In the genomic region with DNA sequence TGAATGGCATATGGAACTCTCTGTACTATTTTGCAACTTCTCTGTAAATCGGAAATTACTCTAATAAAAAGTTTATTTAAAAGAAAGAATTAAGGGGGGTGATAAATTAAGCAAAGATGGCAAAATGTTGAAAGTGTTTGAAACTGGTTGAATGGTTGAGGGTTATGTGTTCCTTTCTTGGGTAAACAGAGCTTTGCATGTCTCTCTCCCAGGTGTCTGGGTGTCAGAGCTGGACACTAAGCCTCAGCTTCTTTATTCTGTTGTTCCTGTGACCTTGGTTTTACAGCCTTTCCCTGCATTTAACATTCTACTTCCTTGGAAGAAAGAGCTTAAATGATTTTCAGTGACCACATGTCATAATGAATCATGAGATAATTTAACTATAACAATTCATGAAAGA, we compare ENCODE assay signal across 21 cellular contexts. TPM values are rescaled to one million over a fixed set of nuclear protein-coding genes. Genes with fewer than 3 reads are reported as not detected.
DNase-seq lines count a peak whose midpoint lies in the region; ATAC-seq, FAIRE-seq and TF ChIP-seq lines count a peak whose summit lies in the region.
"Had no signal": no experiment of that assay in that cellular context is flagged by ENCODE, and none has a peak within 500 bp of the region (broad histone marks: within the 10 kb centered on the region; RNA-seq: fewer than 3 reads in every experiment).

No MANE protein-coding gene starts in this region.

- H3K9me3 ChIP-seq in Caco-2: no peaks in the 10 kb centered on the region
- H3K9me3 ChIP-seq in astrocyte (ENCODE audit: insufficient read depth, low read depth, low read length): no peaks in the 10 kb centered on the region
- H3K9me3 ChIP-seq: BLaER1 treated with 17β-estradiol and CSF1 and Interleukin-3, amounts not matched to agents 10 nM and 100 nM had no signal

- no peaks in the 10 kb centered on the region for H3K27me3 Mint-ChIP-seq in activated T-cell treated with anti-CD3 and anti-CD28 coated beads, Interleukin-2, amount 50 U/mL, for 24 hours
- no peaks in the 10 kb centered on the region for H3K27me3 Mint-ChIP-seq in Caco-2 (ENCODE audit: insufficient read depth, unreplicated experiment)
- no peaks in the 10 kb centered on the region for H3K27me3 Mint-ChIP-seq in activated CD8-positive, alpha-beta T cell treated with anti-CD3 and anti-CD28 coated beads for 36 hours
- H3K27me3 Mint-ChIP-seq in astrocyte (ENCODE audit: low read depth, unreplicated experiment): no peaks in the 10 kb centered on the region

- H3K4me1 Mint-ChIP-seq in activated T-cell treated with anti-CD3 and anti-CD28 coated beads, Interleukin-2, amount 50 U/mL, for 24 hours (ENCODE audit: low read depth): peaks cover 66% of the 10 kb centered on the region
- H3K4me1 Mint-ChIP-seq in Caco-2 (ENCODE audit: low read depth, unreplicated experiment) (peaks cover 22% of the 10 kb centered on the region), astrocyte (ENCODE audit: low read depth, unreplicated experiment) (peaks cover 20% of the 10 kb centered on the region)
- peaks cover 58% of the 10 kb centered on the region for H3K4me1 Mint-ChIP-seq in activated CD8-positive, alpha-beta T cell treated with anti-CD3 and anti-CD28 coated beads for 36 hours (ENCODE audit: low read depth)

- H3K4me3 Mint-ChIP-seq in activated T-cell treated with anti-CD3 and anti-CD28 coated beads, Interleukin-2, amount 50 U/mL, for 24 hours: no peak overlapping the region
- H3K4me3 Mint-ChIP-seq in Caco-2 (ENCODE audit: unreplicated experiment) (no peak overlapping the region), astrocyte (ENCODE audit: unreplicated experiment) (no peak overlapping the region)
- H3K4me3 Mint-ChIP-seq in activated CD8-positive, alpha-beta T cell treated with anti-CD3 and anti-CD28 coated beads for 36 hours: no peak overlapping the region

- CTCF ChIA-PET in Caco-2 (lab: Charles Lee): interaction anchor here (1.3 kb wide), 1 partner anchor 28 kb away, joined by 4 read pairs; no protein-coding TSS in a partner anchor
- CTCF ChIA-PET in activated CD8-positive, alpha-beta T cell treated with anti-CD3 and anti-CD28 coated beads for 36 hours (lab: Charles Lee): interaction anchor here (0.7 to 1.6 kb wide), 4 partner anchors 11 to 33 kb away, joined by 3 to 8 read pairs (median 4); no protein-coding TSS in a partner anchor

- no peaks in the 10 kb centered on the region for H4K20me1 ChIP-seq in astrocyte (ENCODE audit: insufficient read depth, low read length)
- H4K20me1 ChIP-seq: BLaER1 treated with 17β-estradiol and CSF1 and Interleukin-3, amounts not matched to agents 10 nM and 100 nM had no signal

- peak overlapping the region; percentile 81 for H3K27ac Mint-ChIP-seq in activated T-cell treated with anti-CD3 and anti-CD28 coated beads, Interleukin-2, amount 50 U/mL, for 24 hours
- H3K27ac Mint-ChIP-seq in Caco-2 (ENCODE audit: unreplicated experiment) (peak overlapping the region; percentile 59), astrocyte (ENCODE audit: unreplicated experiment) (peak overlapping the region; percentile 56)
- H3K27ac Mint-ChIP-seq in activated CD8-positive, alpha-beta T cell treated with anti-CD3 and anti-CD28 coated beads for 36 hours: peak overlapping the region; percentile 81

- POLR2A ChIA-PET in Caco-2 (lab: Charles Lee): interaction anchor here (0.5 kb wide), 1 partner anchor 18 kb away, joined by 5 read pairs; no protein-coding TSS in a partner anchor
- POLR2A ChIA-PET in activated CD8-positive, alpha-beta T cell treated with anti-CD3 and anti-CD28 coated beads for 36 hours (lab: Charles Lee): interaction anchor here (1.7 to 6.9 kb wide), 2 partner anchors 11 to 12 kb away, joined by 9 to 46 read pairs; no protein-coding TSS in a partner anchor

- intact Hi-C loops in Caco-2 (cut with micrococcal nuclease; ENCODE audit: unreplicated experiment): no loop called here
- intact Hi-C loops in activated CD8-positive, alpha-beta T cell treated with anti-CD3 and anti-CD28 coated beads for 36 hours (cut with micrococcal nuclease): no loop called here

- peaks cover 11% of the 10 kb centered on the region for H3K9me3 Mint-ChIP-seq in activated T-cell treated with anti-CD3 and anti-CD28 coated beads, Interleukin-2, amount 50 U/mL, for 24 hours
- H3K9me3 Mint-ChIP-seq in Caco-2 (ENCODE audit: unreplicated experiment) (peaks cover 12% of the 10 kb centered on the region), astrocyte (ENCODE audit: unreplicated experiment) (no peaks in the 10 kb centered on the region)
- peaks cover 14% of the 10 kb centered on the region for H3K9me3 Mint-ChIP-seq in activated CD8-positive, alpha-beta T cell treated with anti-CD3 and anti-CD28 coated beads for 36 hours

- H3K36me3 Mint-ChIP-seq in activated T-cell treated with anti-CD3 and anti-CD28 coated beads, Interleukin-2, amount 50 U/mL, for 24 hours (ENCODE audit: low read depth): peaks cover 77% of the 10 kb centered on the region
- peaks cover 7% of the 10 kb centered on the region for H3K36me3 Mint-ChIP-seq in Caco-2 (ENCODE audit: insufficient read depth, unreplicated experiment)
- H3K36me3 Mint-ChIP-seq in activated CD8-positive, alpha-beta T cell treated with anti-CD3 and anti-CD28 coated beads for 36 hours (ENCODE audit: low read depth): peaks cover 73% of the 10 kb centered on the region
- H3K36me3 Mint-ChIP-seq in astrocyte (ENCODE audit: low read depth, unreplicated experiment): no peaks in the 10 kb centered on the region

- no peak for ATAC-seq in activated CD8-positive, alpha-beta T cell treated with anti-CD3 and anti-CD28 coated beads for 36 hours
- ATAC-seq: PC-3 had no signal

- H3K27ac ChIP-seq in astrocyte (ENCODE audit: low read depth, low read length): no peak overlapping the region
- H3K27ac ChIP-seq: BLaER1 treated with 17β-estradiol and CSF1 and Interleukin-3, amounts not matched to agents 10 nM and 100 nM had no signal

- peaks cover 52% of the 10 kb centered on the region for H3K4me1 ChIP-seq in Caco-2
- no peaks in the 10 kb centered on the region for H3K4me1 ChIP-seq in astrocyte (ENCODE audit: insufficient read depth, low read length)

- no peak for FAIRE-seq in astrocyte (lab: Jason Lieb, UNC)
- FAIRE-seq: G401.6 had no signal

- no peaks in the 10 kb centered on the region for H3K79me2 ChIP-seq in astrocyte (ENCODE audit: insufficient read depth, low read length)

- H3K9ac ChIP-seq in astrocyte (ENCODE audit: low read length): no peak overlapping the region
- H3K9ac ChIP-seq: BLaER1 treated with 17β-estradiol and CSF1 and Interleukin-3, amounts not matched to agents 10 nM and 100 nM had no signal

- H3K36me3 ChIP-seq in Caco-2 (ENCODE audit: control insufficient read depth, insufficient read depth, low read length) (no peaks in the 10 kb centered on the region), astrocyte (ENCODE audit: insufficient read depth, low read length) (no peaks in the 10 kb centered on the region)

- no peak for DNase-seq in activated T-cell treated with anti-CD3 and anti-CD28 coated beads, Interleukin-2, amount 50 U/mL, for 24 hours
- no peak for DNase-seq in activated T-cell treated with anti-CD3 and anti-CD28 coated beads, Interleukin-2, amount 50 U/mL, for 1 hour
- DNase-seq in Caco-2 (no peak), astrocyte (ENCODE audit: low read depth) (no peak), NCI-H2171 treated with DMSO at 0.1 percent for 48 hours (lab: John Stamatoyannopoulos, UW) (no peak), epidermal melanocyte (ENCODE audit: insufficient read length, low spot score) (no peak)
- no peak for DNase-seq in activated CD8-positive, alpha-beta T cell treated with anti-CD3 and anti-CD28 coated beads for 36 hours
- DNase-seq: DND-41, H7, IMR-90, NCI-H1417 treated with DMSO at 0.1 percent for 48 hours, NCI-H187 treated with DMSO at 0.1 percent for 48 hours, NCI-H226, NCI-H524, PC-3, RPMI8226, SHP77 treated with DMSO at 0.1 percent for 48 hours had no signal

- H3K27me3 ChIP-seq in Caco-2 (replicated peaks; ENCODE audit: control insufficient read depth, insufficient read depth, low read length) (no peaks in the 10 kb centered on the region), astrocyte (ENCODE audit: insufficient read depth, low read length) (no peaks in the 10 kb centered on the region)
- H3K27me3 ChIP-seq: BLaER1 treated with 17β-estradiol and CSF1 and Interleukin-3, amounts not matched to agents 10 nM and 100 nM had no signal

- TF ChIP-seq CTCF in Caco-2 (IDR thresholded peaks at IDR 0.05; ENCODE audit: insufficient read depth in 1 of 2, low read depth in 1 of 2, low read length in 1 of 2, severe bottlenecking in 1 of 2, unreplicated experiment in 1 of 2) (no peak), astrocyte (IDR thresholded peaks at IDR 0.05; ENCODE audit: insufficient read depth, low read depth, low read length) (no peak)
- no peak for TF ChIP-seq CTCF in activated CD8-positive, alpha-beta T cell treated with anti-CD3 and anti-CD28 coated beads for 36 hours (IDR thresholded peaks at IDR 0.05)

- H3K4me3 ChIP-seq in Caco-2 (ENCODE audit: low read depth, low read length): no peak overlapping the region
- H3K4me3 ChIP-seq in astrocyte (ENCODE audit: insufficient read depth, low read depth, low read length): no peak overlapping the region
- H3K4me3 ChIP-seq: BLaER1 treated with 17β-estradiol and CSF1 and Interleukin-3, amounts not matched to agents 10 nM and 100 nM had no signal

- H2AFZ ChIP-seq in astrocyte (ENCODE audit: low read depth, low read length): no peak overlapping the region

- no TSS peak for BruUV-seq in Caco-2 (replicated peaks; lab: Mats Ljungman, UMichigan)

- no peak overlapping the region for H3K4me2 ChIP-seq in astrocyte (ENCODE audit: low read length)
- H3K4me2 ChIP-seq: BLaER1 treated with 17β-estradiol and CSF1 and Interleukin-3, amounts not matched to agents 10 nM and 100 nM had no signal

RNA-seq across cellular contexts. Expression of gene GPR171, which starts 7.2 kb away (rescaled TPM):
- total RNA-seq in Caco-2 (2022): not detected in 2 replicates
- total RNA-seq in activated CD8-positive, alpha-beta T cell treated with anti-CD3 and anti-CD28 coated beads for 36 hours: 100 to 1,000 TPM in 1 of 2 experiments, 10 to 100 TPM in 1; 91.8 to 101 TPM
- not detected in 2 replicates for total RNA-seq in astrocyte
- total RNA-seq: H7, HT-29, IMR-90, M059J, PC-3 had no signal

Comparison
In these comparisons a context has a peak if more than half of its experiments do, and no peak if none do; other contexts are left out.
1. RNA of gene GPR171, which starts 7.2 kb away (total RNA-seq): 91.8 to 101 TPM in activated CD8-positive, alpha-beta T cell treated with anti-CD3 and anti-CD28 coated beads for 36 hours; not detected in astrocyte and not detected in Caco-2; every median in the first group is over 10 times any median in the second.
2. Peak in every context shown above with its lines, with median percentiles within 50 percentile points of each other: H3K27ac Mint-ChIP-seq.